In genomic region chr11:79219186-79220045, GRCh38 we compare ENCODE assay signal across 13 cellular contexts.
DNase-seq lines count a peak whose midpoint lies in the region; ATAC-seq, FAIRE-seq and TF ChIP-seq lines count a peak whose summit lies in the region.
"Had no signal": no experiment of that assay in that cellular context is flagged by ENCODE, and none has a peak within 500 bp of the region (broad histone marks: within the 10 kb centered on the region; RNA-seq: fewer than 3 reads in every experiment).

No MANE protein-coding gene starts in this region.

- H2BK20ac ChIP-seq in H1 (ENCODE audit: low read length), result no peak overlapping the region

- H2AK5ac ChIP-seq in H1 (ENCODE audit: low read depth, low read length), result no peak overlapping the region

- H3K4ac ChIP-seq in H1 (replicated peaks; ENCODE audit: insufficient read length, low read depth, low read length), result no peak overlapping the region

- in situ Hi-C loops in GM23248 (cut with MboI), result no loop called here

- H3F3A ChIP-seq in GM23248 (ENCODE audit: insufficient read depth), result no peaks in the 10 kb centered on the region

- TF ChIP-seq CTCF in NB4 (IDR thresholded peaks at IDR 0.05; ENCODE audit: low read depth, low read length) (no peak), H1 (IDR thresholded peaks at IDR 0.05; ENCODE audit: control extremely low read depth in 1 of 3, insufficient read depth in 1 of 3, low read depth in 1 of 3, low read length in 3 of 3) (no peak), keratinocyte (optimal IDR thresholded peaks at IDR 0.05 in 1 of 3, IDR thresholded peaks at IDR 0.05 in 1 of 3, conservative IDR thresholded peaks at IDR 0.05 in 1 of 3; ENCODE audit: extremely low read depth in 1 of 3, insufficient read depth in 2 of 3, low read length in 3 of 3) (no peak)

- ATAC-seq in stimulated activated naive CD8-positive, alpha-beta T cell treated with anti-CD3 and anti-CD28 coated beads, Interleukin-15, Interleukin-2, amounts not matched to agents 100 U/mL and 50 U/mL, for 24 hours, result no peak
- ATAC-seq: HepG2 had no signal

- POLR2A ChIA-PET in H1 (lab: Charles Lee; ENCODE audit: partially characterized antibody) (no interaction called here), HEK293T (lab: Yijun Ruan, JAX) (no interaction called here)

- H3K9me1 ChIP-seq in keratinocyte (ENCODE audit: control insufficient read depth, extremely low read depth, insufficient read depth, low read length), result no peaks in the 10 kb centered on the region

- H3K4me3 ChIP-seq in GM23248 (no peak overlapping the region), NB4 (ENCODE audit: low read depth, low read length) (no peak overlapping the region), H1 (ENCODE audit: extremely low read depth in 1 of 4, insufficient read depth in 2 of 4, low read depth in 3 of 4, low read length in 4 of 4) (no peak overlapping the region), keratinocyte (ENCODE audit: control insufficient read depth in 2 of 3, extremely low read depth in 1 of 3, insufficient read depth in 2 of 3, low read depth in 1 of 3, low read length in 3 of 3) (no peak overlapping the region)
- H3K4me3 ChIP-seq: SJCRH30 had no signal

- H2AFZ ChIP-seq in GM23248 (no peak overlapping the region), H1 (ENCODE audit: low read length) (no peak overlapping the region), keratinocyte (ENCODE audit: control insufficient read depth, low read length) (no peak overlapping the region)

- H3K18ac ChIP-seq in H1 (ENCODE audit: extremely low read depth, low read length), result no peak overlapping the region

- dilution Hi-C loops in keratinocyte (cut with MboI; ENCODE audit: extremely low pct_ligation_motif_present, low sequenced_read_pairs), result no loop called here

- H3K36me3 ChIP-seq in GM23248 (ENCODE audit: low read depth) (no peaks in the 10 kb centered on the region), H1 (ENCODE audit: control insufficient read depth in 2 of 4, insufficient read depth in 4 of 4, low read length in 3 of 4) (no peaks in the 10 kb centered on the region), keratinocyte (ENCODE audit: control insufficient read depth in 2 of 2, extremely low read depth in 1 of 2, insufficient read depth in 2 of 2, low read length in 2 of 2) (no peaks in the 10 kb centered on the region)
- H3K36me3 ChIP-seq: SJCRH30 had no signal

- H3K9me3 ChIP-seq in GM23248 (ENCODE audit: low read depth) (no peaks in the 10 kb centered on the region), H1 (ENCODE audit: insufficient read depth in 2 of 2, low read depth in 1 of 2, low read length in 1 of 2) (no peaks in the 10 kb centered on the region), keratinocyte (ENCODE audit: control insufficient read depth, low read depth, low read length) (no peaks in the 10 kb centered on the region)
- H3K9me3 ChIP-seq: SJCRH30 had no signal

- H4K5ac ChIP-seq in H1 (ENCODE audit: insufficient read length, low read depth, low read length), result no peak overlapping the region

- H3K79me1 ChIP-seq in H1 (ENCODE audit: low read depth, low read length), result no peaks in the 10 kb centered on the region

- FAIRE-seq in H1 (lab: Jason Lieb, UNC), result no peak
- peak; percentile 69 for FAIRE-seq in keratinocyte (lab: Jason Lieb, UNC)
- no peak for FAIRE-seq in H54 (lab: Jason Lieb, UNC)
- FAIRE-seq: HepG2 had no signal

- DNase-seq in GM23248 (peak; percentile 8), NB4 (ENCODE audit: low read depth) (peak; percentile 7), H1 (ENCODE audit: low read depth in 1 of 2, low spot score in 2 of 2) (no peak), keratinocyte (ENCODE audit: low read depth, low spot score) (peak; percentile 32), C1 segment of cervical spinal cord (lab: John Stamatoyannopoulos, UW) (no peak), H54 (ENCODE audit: insufficient read length, low spot score) (no peak), HEK293T (ENCODE audit: extremely low spot score) (no peak)
- no peak for DNase-seq in stimulated activated naive CD8-positive, alpha-beta T cell treated with anti-CD3 and anti-CD28 coated beads, Interleukin-15, Interleukin-2, amounts not matched to agents 100 U/mL and 50 U/mL, for 24 hours
- DNase-seq: Karpas-422, NCI-H510A treated with DMSO at 0.1 percent for 48 hours, RPMI8226, SJCRH30 had no signal

- WGBS in GM23248 (ENCODE audit: low coverage in 1 of 2, low lambda C conversion rate in 2 of 2, missing lambda C conversion rate in 2 of 2), 2 experiments, result 48 to 69% methylated on average over 6 of the region's 6 CpGs
- WGBS in H1 (ENCODE audit: extremely low coverage in 1 of 2, insufficient coverage in 1 of 2, insufficient read length in 1 of 2, insufficient replicate concordance in 2 of 2, low coverage in 1 of 2, low lambda C conversion rate in 2 of 2, missing lambda C conversion rate in 1 of 2), 2 experiments, result 94% methylated on average over 6 of the region's 6 CpGs; no CpG with 5 or more reads in 1 of the 2 experiments

- H4K20me1 ChIP-seq in GM23248 (ENCODE audit: insufficient read depth), result no peaks in the 10 kb centered on the region
- no peaks in the 10 kb centered on the region for H4K20me1 ChIP-seq in H1 (replicated peaks in 1 of 2; ENCODE audit: control insufficient read depth in 1 of 2, insufficient read depth in 2 of 2, low read length in 2 of 2)
- H4K20me1 ChIP-seq in keratinocyte (ENCODE audit: control insufficient read depth, extremely low read depth, insufficient read depth, low read length), result peaks cover 5% of the 10 kb centered on the region

- TF ChIP-seq POLR2A in NB4 (IDR thresholded peaks at IDR 0.05; ENCODE audit: extremely low read depth, insufficient read length), result no peak
- TF ChIP-seq POLR2A in H1 (IDR thresholded peaks at IDR 0.05; ENCODE audit: control extremely low read depth in 1 of 2, low read depth in 2 of 2, low read length in 2 of 2), result no peak
- TF ChIP-seq POLR2A in H54 (IDR thresholded peaks at IDR 0.05; ENCODE audit: low read depth, low read length), result no peak

- TF ChIP-seq EP300 in H1 (IDR thresholded peaks at IDR 0.05; ENCODE audit: borderline replicate concordance in 1 of 2, low read depth in 2 of 2, low read length in 2 of 2), result no peak

- no peak overlapping the region for H4K91ac ChIP-seq in H1 (replicated peaks; ENCODE audit: insufficient read length, low read length)

- no peak overlapping the region for H3K23ac ChIP-seq in H1 (ENCODE audit: insufficient read length)

- H3K23me2 ChIP-seq in H1 (ENCODE audit: low read depth, low read length), result no peaks in the 10 kb centered on the region

- H3K56ac ChIP-seq in H1 (replicated peaks; ENCODE audit: insufficient read length, low read depth, low read length), result no peak overlapping the region

- peak overlapping the region; percentile 37 for H3K14ac ChIP-seq in H1 (ENCODE audit: insufficient read length)

- no peak overlapping the region for H2BK120ac ChIP-seq in H1 (replicated peaks; ENCODE audit: low read depth, low read length)

- H3K4me2 ChIP-seq in GM23248 (ENCODE audit: unreplicated experiment) (no peak overlapping the region), H1 (ENCODE audit: insufficient read depth in 1 of 2, low read depth in 2 of 2, low read length in 2 of 2) (no peak overlapping the region), keratinocyte (ENCODE audit: control insufficient read depth, extremely low read depth, insufficient read depth, low read depth, low read length) (peak overlapping the region; percentile 18)

- H3K9ac ChIP-seq in GM23248, result no peak overlapping the region
- H3K9ac ChIP-seq in H1 (replicated peaks in 1 of 4; ENCODE audit: extremely low read depth in 1 of 4, low read depth in 3 of 4, low read length in 3 of 4), result no peak overlapping the region
- H3K9ac ChIP-seq in keratinocyte (ENCODE audit: control insufficient read depth, extremely low read depth, insufficient read depth, low read length), result no peak overlapping the region

- no peak overlapping the region for H3K27ac ChIP-seq in GM23248
- no peak overlapping the region for H3K27ac ChIP-seq in H1 (ENCODE audit: low read depth, low read length)
- no peak overlapping the region for H3K27ac ChIP-seq in keratinocyte (ENCODE audit: control insufficient read depth, insufficient read depth, low read length)
- H3K27ac ChIP-seq: SJCRH30 had no signal

- no peak for TF ChIP-seq RAD21 in H1 (IDR thresholded peaks at IDR 0.05 in 1 of 2, conservative IDR thresholded peaks at IDR 0.05 in 1 of 2; ENCODE audit: low read depth in 2 of 2, low read length in 2 of 2)

- H2BK15ac ChIP-seq in H1 (ENCODE audit: low read length), result no peak overlapping the region

- peaks cover 4% of the 10 kb centered on the region; the same call in 1 of the 2 replicates for H3K27me3 ChIP-seq in GM23248 (replicated peaks; ENCODE audit: insufficient read depth)
- H3K27me3 ChIP-seq in H1 (replicated peaks in 1 of 4; ENCODE audit: control insufficient read depth in 3 of 4, extremely low read depth in 1 of 4, insufficient read depth in 3 of 4, low read length in 3 of 4), result no peaks in the 10 kb centered on the region
- no peaks in the 10 kb centered on the region for H3K27me3 ChIP-seq in keratinocyte (ENCODE audit: control insufficient read depth, extremely low read depth, insufficient read depth, low read length)
- H3K27me3 ChIP-seq: SJCRH30 had no signal

- no peak overlapping the region for H2BK12ac ChIP-seq in H1 (ENCODE audit: low read depth, low read length)

- no peak overlapping the region for H2BK5ac ChIP-seq in H1 (ENCODE audit: low read depth, low read length)

- CTCF ChIA-PET in H1 (lab: Charles Lee; ENCODE audit: partially characterized antibody) (interaction anchor here (1.2 to 1.7 kb wide), 2 partner anchors 13 to 574 kb away, joined by 3 to 4 read pairs; no protein-coding TSS in a partner anchor), HEK293T (lab: Yijun Ruan, JAX) (no interaction called here)

- H3K79me2 ChIP-seq in GM23248 (ENCODE audit: insufficient read depth) (no peaks in the 10 kb centered on the region), H1 (ENCODE audit: control insufficient read depth in 1 of 2, insufficient read depth in 2 of 2, low read length in 2 of 2) (no peaks in the 10 kb centered on the region), keratinocyte (ENCODE audit: control insufficient read depth, insufficient read depth, low read length) (no peaks in the 10 kb centered on the region)

- H3K4me1 ChIP-seq in GM23248 (ENCODE audit: insufficient read depth), result no peaks in the 10 kb centered on the region
- H3K4me1 ChIP-seq in H1 (replicated peaks in 1 of 4; ENCODE audit: control insufficient read depth in 3 of 4, insufficient read depth in 4 of 4, low read length in 3 of 4), result no peaks in the 10 kb centered on the region
- H3K4me1 ChIP-seq in keratinocyte (ENCODE audit: control insufficient read depth, extremely low read depth, insufficient read depth, low read length), result peaks cover 10% of the 10 kb centered on the region
- H3K4me1 ChIP-seq: SJCRH30 had no signal

- no peak overlapping the region for H4K8ac ChIP-seq in H1 (ENCODE audit: extremely low read depth, insufficient read depth, low read length)

- H3K9me2 ChIP-seq in GM23248 (ENCODE audit: insufficient read depth), result no peaks in the 10 kb centered on the region

TF ChIP-seq in H1, 55 proteins besides CTCF, POLR2A, EP300 and RAD21 (continues in another document):
- TF ChIP-seq SP4 (IDR thresholded peaks at IDR 0.05; ENCODE audit: low read length), result no peak
- TF ChIP-seq SRF (IDR thresholded peaks at IDR 0.05; ENCODE audit: low read depth, low read length), result no peak

TF ChIP-seq in HEK293T, 16 proteins besides CTCF, POLR2A, EP300 and RAD21 (continues in another document):
- TF ChIP-seq SUZ12 (IDR thresholded peaks at IDR 0.05), result no peak
- TF ChIP-seq HDGF (IDR thresholded peaks at IDR 0.05; ENCODE audit: borderline replicate concordance), result no peak
- no peak for TF ChIP-seq FOXA1 (IDR thresholded peaks at IDR 0.05)

Comparison
In these comparisons a context has a peak if more than half of its experiments do, and no peak if none do; other contexts are left out.
1. DNase-seq: peak in GM23248 (single experiment), NB4 (single experiment) and keratinocyte (single experiment); none in H1 (0 of 2), C1 segment of cervical spinal cord (0 of 14), H54 (single experiment), stimulated activated naive CD8-positive, alpha-beta T cell treated with anti-CD3 and anti-CD28 coated beads, Interleukin-15, Interleukin-2, amounts not matched to agents 100 U/mL and 50 U/mL, for 24 hours (single experiment) and HEK293T (single experiment).